Comparison of ENCODE assay signal across 1 cellular context in the genomic region with DNA sequence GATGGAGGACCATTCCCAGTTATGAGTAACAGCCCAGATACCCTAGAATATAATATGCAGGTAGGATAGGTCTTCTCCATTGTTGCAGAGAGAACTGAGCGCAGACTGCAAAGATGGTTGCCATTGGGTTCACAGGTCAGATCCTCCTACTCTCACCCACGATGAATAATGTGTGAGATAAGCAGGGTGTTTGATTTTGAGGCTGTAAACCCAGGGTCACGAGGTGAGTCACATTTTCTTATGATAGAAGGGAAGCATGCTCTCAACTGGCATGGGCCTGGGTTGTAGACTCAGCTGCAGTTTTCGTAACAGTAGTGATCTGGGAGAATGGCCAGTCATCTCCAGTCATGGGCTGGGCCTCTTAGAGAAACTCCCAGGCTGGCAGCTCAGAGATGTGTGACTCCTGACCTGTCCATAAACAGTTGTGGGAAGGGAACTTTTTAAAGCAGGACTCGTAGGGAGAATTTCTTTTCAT.
TF ChIP-seq lines count a peak whose summit lies in the region.

No MANE protein-coding gene starts in this region.

TF ChIP-seq in GM23338, 12 proteins besides CTCF, POLR2A, EP300 and RAD21 (continued from another document):
- TF ChIP-seq, protein P1, sequence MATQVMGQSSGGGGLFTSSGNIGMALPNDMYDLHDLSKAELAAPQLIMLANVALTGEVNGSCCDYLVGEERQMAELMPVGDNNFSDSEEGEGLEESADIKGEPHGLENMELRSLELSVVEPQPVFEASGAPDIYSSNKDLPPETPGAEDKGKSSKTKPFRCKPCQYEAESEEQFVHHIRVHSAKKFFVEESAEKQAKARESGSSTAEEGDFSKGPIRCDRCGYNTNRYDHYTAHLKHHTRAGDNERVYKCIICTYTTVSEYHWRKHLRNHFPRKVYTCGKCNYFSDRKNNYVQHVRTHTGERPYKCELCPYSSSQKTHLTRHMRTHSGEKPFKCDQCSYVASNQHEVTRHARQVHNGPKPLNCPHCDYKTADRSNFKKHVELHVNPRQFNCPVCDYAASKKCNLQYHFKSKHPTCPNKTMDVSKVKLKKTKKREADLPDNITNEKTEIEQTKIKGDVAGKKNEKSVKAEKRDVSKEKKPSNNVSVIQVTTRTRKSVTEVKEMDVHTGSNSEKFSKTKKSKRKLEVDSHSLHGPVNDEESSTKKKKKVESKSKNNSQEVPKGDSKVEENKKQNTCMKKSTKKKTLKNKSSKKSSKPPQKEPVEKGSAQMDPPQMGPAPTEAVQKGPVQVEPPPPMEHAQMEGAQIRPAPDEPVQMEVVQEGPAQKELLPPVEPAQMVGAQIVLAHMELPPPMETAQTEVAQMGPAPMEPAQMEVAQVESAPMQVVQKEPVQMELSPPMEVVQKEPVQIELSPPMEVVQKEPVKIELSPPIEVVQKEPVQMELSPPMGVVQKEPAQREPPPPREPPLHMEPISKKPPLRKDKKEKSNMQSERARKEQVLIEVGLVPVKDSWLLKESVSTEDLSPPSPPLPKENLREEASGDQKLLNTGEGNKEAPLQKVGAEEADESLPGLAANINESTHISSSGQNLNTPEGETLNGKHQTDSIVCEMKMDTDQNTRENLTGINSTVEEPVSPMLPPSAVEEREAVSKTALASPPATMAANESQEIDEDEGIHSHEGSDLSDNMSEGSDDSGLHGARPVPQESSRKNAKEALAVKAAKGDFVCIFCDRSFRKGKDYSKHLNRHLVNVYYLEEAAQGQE (IDR thresholded peaks at IDR 0.05; ENCODE audit: unreplicated experiment): no peak
- no peak for TF ChIP-seq NANOG (IDR thresholded peaks at IDR 0.05; ENCODE audit: borderline replicate concordance)
- no peak for TF ChIP-seq ZNF114 (CRISPR knock-in tag; IDR thresholded peaks at IDR 0.05)
- TF ChIP-seq, protein P2, sequence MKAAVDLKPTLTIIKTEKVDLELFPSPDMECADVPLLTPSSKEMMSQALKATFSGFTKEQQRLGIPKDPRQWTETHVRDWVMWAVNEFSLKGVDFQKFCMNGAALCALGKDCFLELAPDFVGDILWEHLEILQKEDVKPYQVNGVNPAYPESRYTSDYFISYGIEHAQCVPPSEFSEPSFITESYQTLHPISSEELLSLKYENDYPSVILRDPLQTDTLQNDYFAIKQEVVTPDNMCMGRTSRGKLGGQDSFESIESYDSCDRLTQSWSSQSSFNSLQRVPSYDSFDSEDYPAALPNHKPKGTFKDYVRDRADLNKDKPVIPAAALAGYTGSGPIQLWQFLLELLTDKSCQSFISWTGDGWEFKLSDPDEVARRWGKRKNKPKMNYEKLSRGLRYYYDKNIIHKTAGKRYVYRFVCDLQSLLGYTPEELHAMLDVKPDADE (IDR thresholded peaks at IDR 0.05): no peak
- TF ChIP-seq STAT1 (IDR thresholded peaks at IDR 0.05; ENCODE audit: unreplicated experiment): no peak
- TF ChIP-seq, protein P3, sequence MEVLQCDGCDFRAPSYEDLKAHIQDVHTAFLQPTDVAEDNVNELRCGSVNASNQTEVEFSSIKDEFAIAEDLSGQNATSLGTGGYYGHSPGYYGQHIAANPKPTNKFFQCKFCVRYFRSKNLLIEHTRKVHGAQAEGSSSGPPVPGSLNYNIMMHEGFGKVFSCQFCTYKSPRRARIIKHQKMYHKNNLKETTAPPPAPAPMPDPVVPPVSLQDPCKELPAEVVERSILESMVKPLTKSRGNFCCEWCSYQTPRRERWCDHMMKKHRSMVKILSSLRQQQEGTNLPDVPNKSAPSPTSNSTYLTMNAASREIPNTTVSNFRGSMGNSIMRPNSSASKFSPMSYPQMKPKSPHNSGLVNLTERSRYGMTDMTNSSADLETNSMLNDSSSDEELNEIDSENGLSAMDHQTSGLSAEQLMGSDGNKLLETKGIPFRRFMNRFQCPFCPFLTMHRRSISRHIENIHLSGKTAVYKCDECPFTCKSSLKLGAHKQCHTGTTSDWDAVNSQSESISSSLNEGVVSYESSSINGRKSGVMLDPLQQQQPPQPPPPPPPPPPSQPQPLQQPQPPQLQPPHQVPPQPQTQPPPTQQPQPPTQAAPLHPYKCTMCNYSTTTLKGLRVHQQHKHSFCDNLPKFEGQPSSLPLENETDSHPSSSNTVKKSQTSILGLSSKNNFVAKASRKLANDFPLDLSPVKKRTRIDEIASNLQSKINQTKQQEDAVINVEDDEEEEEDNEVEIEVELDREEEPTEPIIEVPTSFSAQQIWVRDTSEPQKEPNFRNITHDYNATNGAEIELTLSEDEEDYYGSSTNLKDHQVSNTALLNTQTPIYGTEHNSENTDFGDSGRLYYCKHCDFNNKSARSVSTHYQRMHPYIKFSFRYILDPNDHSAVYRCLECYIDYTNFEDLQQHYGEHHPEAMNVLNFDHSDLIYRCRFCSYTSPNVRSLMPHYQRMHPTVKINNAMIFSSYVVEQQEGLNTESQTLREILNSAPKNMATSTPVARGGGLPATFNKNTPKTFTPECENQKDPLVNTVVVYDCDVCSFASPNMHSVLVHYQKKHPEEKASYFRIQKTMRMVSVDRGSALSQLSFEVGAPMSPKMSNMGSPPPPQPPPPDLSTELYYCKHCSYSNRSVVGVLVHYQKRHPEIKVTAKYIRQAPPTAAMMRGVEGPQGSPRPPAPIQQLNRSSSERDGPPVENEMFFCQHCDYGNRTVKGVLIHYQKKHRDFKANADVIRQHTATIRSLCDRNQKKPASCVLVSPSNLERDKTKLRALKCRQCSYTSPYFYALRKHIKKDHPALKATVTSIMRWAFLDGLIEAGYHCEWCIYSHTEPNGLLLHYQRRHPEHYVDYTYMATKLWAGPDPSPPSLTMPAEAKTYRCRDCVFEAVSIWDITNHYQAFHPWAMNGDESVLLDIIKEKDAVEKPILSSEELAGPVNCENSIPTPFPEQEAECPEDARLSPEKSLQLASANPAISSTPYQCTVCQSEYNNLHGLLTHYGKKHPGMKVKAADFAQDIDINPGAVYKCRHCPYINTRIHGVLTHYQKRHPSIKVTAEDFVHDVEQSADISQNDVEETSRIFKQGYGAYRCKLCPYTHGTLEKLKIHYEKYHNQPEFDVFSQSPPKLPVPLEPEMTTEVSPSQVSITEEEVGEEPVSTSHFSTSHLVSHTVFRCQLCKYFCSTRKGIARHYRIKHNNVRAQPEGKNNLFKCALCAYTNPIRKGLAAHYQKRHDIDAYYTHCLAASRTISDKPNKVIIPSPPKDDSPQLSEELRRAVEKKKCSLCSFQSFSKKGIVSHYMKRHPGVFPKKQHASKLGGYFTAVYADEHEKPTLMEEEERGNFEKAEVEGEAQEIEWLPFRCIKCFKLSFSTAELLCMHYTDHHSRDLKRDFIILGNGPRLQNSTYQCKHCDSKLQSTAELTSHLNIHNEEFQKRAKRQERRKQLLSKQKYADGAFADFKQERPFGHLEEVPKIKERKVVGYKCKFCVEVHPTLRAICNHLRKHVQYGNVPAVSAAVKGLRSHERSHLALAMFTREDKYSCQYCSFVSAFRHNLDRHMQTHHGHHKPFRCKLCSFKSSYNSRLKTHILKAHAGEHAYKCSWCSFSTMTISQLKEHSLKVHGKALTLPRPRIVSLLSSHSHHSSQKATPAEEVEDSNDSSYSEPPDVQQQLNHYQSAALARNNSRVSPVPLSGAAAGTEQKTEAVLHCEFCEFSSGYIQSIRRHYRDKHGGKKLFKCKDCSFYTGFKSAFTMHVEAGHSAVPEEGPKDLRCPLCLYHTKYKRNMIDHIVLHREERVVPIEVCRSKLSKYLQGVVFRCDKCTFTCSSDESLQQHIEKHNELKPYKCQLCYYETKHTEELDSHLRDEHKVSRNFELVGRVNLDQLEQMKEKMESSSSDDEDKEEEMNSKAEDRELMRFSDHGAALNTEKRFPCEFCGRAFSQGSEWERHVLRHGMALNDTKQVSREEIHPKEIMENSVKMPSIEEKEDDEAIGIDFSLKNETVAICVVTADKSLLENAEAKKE (CRISPR knock-in tag; IDR thresholded peaks at IDR 0.05): no peak
